ENCODE assay signal across 11 cellular contexts in the genomic region with DNA sequence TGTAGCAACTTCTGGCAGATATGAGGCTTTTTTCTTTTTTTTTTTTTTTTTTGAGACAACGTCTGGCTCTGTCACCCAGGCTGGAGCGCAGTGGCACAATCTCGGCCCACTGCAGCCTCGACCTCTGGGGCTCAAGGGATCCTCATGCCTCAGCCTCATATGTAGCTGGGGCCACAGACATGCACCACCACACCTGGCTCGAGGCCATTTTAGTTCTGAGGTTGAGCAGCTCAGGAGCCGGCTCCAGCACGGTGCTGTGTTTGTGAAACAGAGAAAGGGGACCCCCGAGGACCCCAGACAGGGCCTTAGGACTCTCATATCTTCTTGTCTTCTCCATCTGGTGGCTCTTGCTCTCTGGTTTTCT. TPM values are rescaled to one million over a fixed set of nuclear protein-coding genes. Genes with fewer than 3 reads are reported as not detected.
A peak's percentile ranks its signal among the peaks of the same experiment; 100 is the strongest.
DNase-seq lines count a peak whose midpoint lies in the region; ATAC-seq, FAIRE-seq and TF ChIP-seq lines count a peak whose summit lies in the region.
"Had no signal": no experiment of that assay in that cellular context is flagged by ENCODE, and none has a peak within 500 bp of the region (broad histone marks: within the 10 kb centered on the region; RNA-seq: fewer than 3 reads in every experiment).

No MANE protein-coding gene starts in this region.

- H3K27me3 Mint-ChIP-seq in GM23338 (ENCODE audit: insufficient read depth, low read depth, poor library complexity) (peaks cover 14% of the 10 kb centered on the region), activated B cell treated with CpG ODN at 0.5 μM for 24 hours (no peaks in the 10 kb centered on the region)
- no peaks in the 10 kb centered on the region for H3K27me3 Mint-ChIP-seq in naive thymus-derived CD8-positive, alpha-beta T cell

- no peaks in the 10 kb centered on the region for H3K79me2 ChIP-seq in GM23338 (replicated peaks; ENCODE audit: insufficient read depth)
- H3K79me2 ChIP-seq: parathyroid adenoma had no signal

- CTCF ChIA-PET in activated B cell treated with CpG ODN at 0.5 μM for 24 hours (lab: Charles Lee), result interaction anchor here (0.7 to 2.5 kb wide), 14 partner anchors 14 to 263 kb away, joined by 3 to 22 read pairs (median 4); partner anchors contain the start of genes ALDH16A1, PIH1D1 and SLC17A7

- no peak overlapping the region for H3K27ac Mint-ChIP-seq in GM23338
- peak overlapping the region; percentile 91 for H3K27ac Mint-ChIP-seq in activated B cell treated with CpG ODN at 0.5 μM for 24 hours
- peak overlapping the region; percentile 93 to 100 (median 100) for H3K27ac Mint-ChIP-seq in naive thymus-derived CD8-positive, alpha-beta T cell

- no peak overlapping the region for H2AFZ ChIP-seq in GM23338
- H2AFZ ChIP-seq: GM23248, parathyroid adenoma had no signal

- H3K4me3 ChIP-seq in GM23338 (no peak overlapping the region), kidney (ENCODE audit: low read length in 2 of 2) (no peak overlapping the region)
- H3K4me3 ChIP-seq: cardiac muscle cell, GM23248, lung had no signal

- peaks cover 9% of the 10 kb centered on the region; the same call in 1 of the 2 replicates for H3K4me1 ChIP-seq in GM23338 (ENCODE audit: insufficient read depth)
- H3K4me1 ChIP-seq in kidney (ENCODE audit: control insufficient read depth in 1 of 2, insufficient read depth in 1 of 2, low read depth in 1 of 2, low read length in 2 of 2), result peaks cover 0 to 10% of the 10 kb centered on the region in 2 donors

- FAIRE-seq in kidney (lab: Jason Lieb, UNC), result no peak

- no peaks in the 10 kb centered on the region for H3K36me3 ChIP-seq in GM23338 (ENCODE audit: insufficient read depth)
- H3K36me3 ChIP-seq in kidney (ENCODE audit: control insufficient read depth in 1 of 2, insufficient read depth in 2 of 2, low read length in 2 of 2), result no peaks in the 10 kb centered on the region
- H3K36me3 ChIP-seq: cardiac muscle cell had no signal

- H3K36me3 Mint-ChIP-seq in GM23338 (ENCODE audit: low read depth), result peaks cover 21% of the 10 kb centered on the region
- peaks cover 16% of the 10 kb centered on the region for H3K36me3 Mint-ChIP-seq in activated B cell treated with CpG ODN at 0.5 μM for 24 hours (ENCODE audit: low read depth)
- H3K36me3 Mint-ChIP-seq in naive thymus-derived CD8-positive, alpha-beta T cell, result peaks cover under 1 to 16% (median 3%) of the 10 kb centered on the region in 3 donors

- no peak overlapping the region for H3K9ac ChIP-seq in kidney (ENCODE audit: low read length in 2 of 2)
- H3K9ac ChIP-seq: GM23248, parathyroid adenoma had no signal

- no peak overlapping the region for H3K4me2 ChIP-seq in GM23338

- no peaks in the 10 kb centered on the region; the same call in 1 of the 2 replicates for H4K20me1 ChIP-seq in GM23338 (replicated peaks; ENCODE audit: insufficient read depth)

- no peaks in the 10 kb centered on the region for H3K9me2 ChIP-seq in GM23338 (ENCODE audit: insufficient read depth)

- DNase-seq in GM23338 (ENCODE audit: low spot score) (no peak), activated B cell treated with CpG ODN at 0.5 μM for 24 hours (no peak), kidney (no peak), superior temporal gyrus (ENCODE audit: extremely low spot score) (no peak)
- DNase-seq in naive thymus-derived CD8-positive, alpha-beta T cell, result peak in 1 of 10 donors; percentile 33
- DNase-seq: erythroblast, GM23248, hippocampal formation had no signal

- H3K27ac ChIP-seq in GM23338 (ENCODE audit: low read depth), result peak overlapping the region; percentile 32; the same call in 1 of the 2 replicates
- no peak overlapping the region for H3K27ac ChIP-seq in kidney (ENCODE audit: low read depth in 2 of 2, low read length in 2 of 2)
- H3K27ac ChIP-seq: cardiac muscle cell, GM23248, parathyroid adenoma had no signal

- ATAC-seq in GM23338 (no peak), activated B cell treated with CpG ODN at 0.5 μM for 24 hours (ENCODE audit: low read depth) (peak; percentile 0)
- ATAC-seq in naive thymus-derived CD8-positive, alpha-beta T cell, result peak in 1 of 2 donors; percentile 4

- POLR2A ChIA-PET in activated B cell treated with CpG ODN at 0.5 μM for 24 hours (lab: Charles Lee), result interaction anchor here (0.5 to 11.0 kb wide), 25 partner anchors 9 to 757 kb away, joined by 3 to 193 read pairs (median 4); partner anchors contain the start of genes AKT1S1, ALDH16A1, CD37 and NUP62
- POLR2A ChIA-PET in naive thymus-derived CD8-positive, alpha-beta T cell (lab: Charles Lee), result interaction anchor here (0.6 to 11.3 kb wide), 22 partner anchors 8 to 600 kb away, joined by 3 to 321 read pairs (median 6); partner anchors contain the start of genes ALDH16A1, PIH1D1, PRMT1 and PRR12

- 0 out of 2 replicates have a peak, but pooled peaks cover 19% of the 10 kb centered on the region for H3F3A ChIP-seq in GM23338 (replicated peaks; ENCODE audit: low read depth)

- H3K4me1 Mint-ChIP-seq in GM23338, result peaks cover 12% of the 10 kb centered on the region
- peaks cover 63% of the 10 kb centered on the region for H3K4me1 Mint-ChIP-seq in activated B cell treated with CpG ODN at 0.5 μM for 24 hours
- peaks cover 19 to 67% (median 57%) of the 10 kb centered on the region in 4 donors for H3K4me1 Mint-ChIP-seq in naive thymus-derived CD8-positive, alpha-beta T cell

- no peaks in the 10 kb centered on the region; the same call in 1 of the 2 replicates for H3K27me3 ChIP-seq in GM23338 (ENCODE audit: insufficient read depth)
- H3K27me3 ChIP-seq: cardiac muscle cell had no signal

- no peaks in the 10 kb centered on the region for H3K9me3 ChIP-seq in kidney (ENCODE audit: control insufficient read depth in 1 of 2, low read length in 2 of 2)

- no peak overlapping the region for H3K4me3 Mint-ChIP-seq in GM23338
- H3K4me3 Mint-ChIP-seq in activated B cell treated with CpG ODN at 0.5 μM for 24 hours, result peak overlapping the region; percentile 41
- peak overlapping the region; percentile 39 to 76 (median 66) for H3K4me3 Mint-ChIP-seq in naive thymus-derived CD8-positive, alpha-beta T cell

- TF ChIP-seq CTCF in GM23338 (conservative IDR thresholded peaks at IDR 0.05; ENCODE audit: low read depth in 2 of 2) (no peak), activated B cell treated with CpG ODN at 0.5 μM for 24 hours (IDR thresholded peaks at IDR 0.05) (no peak), kidney (IDR thresholded peaks at IDR 0.05; ENCODE audit: borderline replicate concordance, extremely low read depth, insufficient read depth) (no peak)

- H3K9me3 Mint-ChIP-seq in GM23338 (no peaks in the 10 kb centered on the region), activated B cell treated with CpG ODN at 0.5 μM for 24 hours (no peaks in the 10 kb centered on the region)
- no peaks in the 10 kb centered on the region for H3K9me3 Mint-ChIP-seq in naive thymus-derived CD8-positive, alpha-beta T cell

- intact Hi-C loops in activated B cell treated with CpG ODN at 0.5 μM for 24 hours (cut with micrococcal nuclease), result loop anchor here (1.0 to 2.0 kb wide), 5 partner anchors 27 to 244 kb away; partner anchors contain the start of gene CD37
- intact Hi-C loops in kidney (cut with DNase I), result no loop called here

RNA-seq across cellular contexts. Expression of gene FLT3LG, which starts 3.4 kb away (rescaled TPM):
- total RNA-seq in GM23338 (2014; rRNA removed; shearing (Covaris generic)), result 0.49 TPM in 1 of 2 replicates, not detected in the other
- polyA plus RNA-seq in GM23338 (2016; fragmentation: Nextera tagmentation; extraction: Ambion mirVana) (1.8 and 3.3 TPM in 2 replicates), kidney (ENCODE audit: insufficient read depth, low read depth, low replicate concordance) (7.4 TPM)
- total RNA-seq in activated B cell treated with CpG ODN at 0.5 μM for 24 hours (15.4 and 17.7 TPM in 2 replicates), kidney (12.5 TPM)
- total RNA-seq in naive thymus-derived CD8-positive, alpha-beta T cell, result 100 to 1,000 TPM; 106 to 112 TPM
- 100 to 1,000 TPM; 108 to 205 (median 166) TPM for polyA plus RNA-seq in naive thymus-derived CD8-positive, alpha-beta T cell

RNA-seq across cellular contexts. Expression of gene RPL13A, which starts 16.8 kb away (rescaled TPM):
- total RNA-seq in GM23338 (2014; rRNA removed; shearing (Covaris generic)), result 2,007 and 2,412 TPM in 2 replicates
- polyA plus RNA-seq in GM23338 (2016; fragmentation: Nextera tagmentation; extraction: Ambion mirVana), result 2,105 and 2,261 TPM in 2 replicates
- total RNA-seq in activated B cell treated with CpG ODN at 0.5 μM for 24 hours, result 6,642 and 7,342 TPM in 2 replicates
- total RNA-seq in naive thymus-derived CD8-positive, alpha-beta T cell, result 1,000 to 10,000 TPM; 5,160 to 5,167 TPM
- polyA plus RNA-seq in naive thymus-derived CD8-positive, alpha-beta T cell, result 1,000 to 10,000 TPM; 3,162 to 3,664 (median 3,630) TPM
- total RNA-seq in kidney, result 2,090 TPM
- polyA plus RNA-seq in kidney (ENCODE audit: insufficient read depth, low read depth, low replicate concordance), result 3,309 TPM

RNA-seq across cellular contexts. Expression of gene ALDH16A1, which starts 17.6 kb away (rescaled TPM):
- total RNA-seq in GM23338 (2014; rRNA removed; shearing (Covaris generic)), result 57.3 and 62.3 TPM in 2 replicates
- polyA plus RNA-seq in GM23338 (2016; fragmentation: Nextera tagmentation; extraction: Ambion mirVana) (16.8 and 20.0 TPM in 2 replicates), kidney (ENCODE audit: insufficient read depth, low read depth, low replicate concordance) (26.8 TPM)
- total RNA-seq in activated B cell treated with CpG ODN at 0.5 μM for 24 hours (61.4 and 61.6 TPM in 2 replicates), kidney (31.8 TPM)
- 10 to 100 TPM; 44.3 to 44.4 TPM for total RNA-seq in naive thymus-derived CD8-positive, alpha-beta T cell
- 10 to 100 TPM; 28.3 to 38.0 (median 30.1) TPM for polyA plus RNA-seq in naive thymus-derived CD8-positive, alpha-beta T cell

RNA-seq across cellular contexts. Expression of gene PIH1D1, which starts 19.0 kb away (rescaled TPM):
- total RNA-seq in GM23338 (2014; rRNA removed; shearing (Covaris generic)), result 147 and 164 TPM in 2 replicates
- polyA plus RNA-seq in GM23338 (2016; fragmentation: Nextera tagmentation; extraction: Ambion mirVana) (93.6 and 103 TPM in 2 replicates), kidney (ENCODE audit: insufficient read depth, low read depth, low replicate concordance) (97.2 TPM)
- total RNA-seq in activated B cell treated with CpG ODN at 0.5 μM for 24 hours (110 and 111 TPM in 2 replicates), kidney (74.0 TPM)
- total RNA-seq in naive thymus-derived CD8-positive, alpha-beta T cell, result 100 to 1,000 TPM; 157 to 179 TPM
- polyA plus RNA-seq in naive thymus-derived CD8-positive, alpha-beta T cell, result 10 to 100 TPM; 85.3 to 88.9 (median 86.7) TPM

RNA-seq across cellular contexts. Expression of gene RPS11, which starts 25.6 kb away (rescaled TPM):
- 4,006 and 4,643 TPM in 2 replicates for total RNA-seq in GM23338 (2014; rRNA removed; shearing (Covaris generic))
- polyA plus RNA-seq in GM23338 (2016; fragmentation: Nextera tagmentation; extraction: Ambion mirVana) (2,646 and 2,793 TPM in 2 replicates), kidney (ENCODE audit: insufficient read depth, low read depth, low replicate concordance) (3,462 TPM)
- total RNA-seq in activated B cell treated with CpG ODN at 0.5 μM for 24 hours (3,758 and 4,733 TPM in 2 replicates), kidney (1,449 TPM)
- 1,000 to 10,000 TPM; 3,084 to 3,152 TPM for total RNA-seq in naive thymus-derived CD8-positive, alpha-beta T cell
- 1,000 to 10,000 TPM; 2,379 to 2,818 (median 2,600) TPM for polyA plus RNA-seq in naive thymus-derived CD8-positive, alpha-beta T cell
